Comparison of ENCODE assay signal across 8 cellular contexts in the genomic region with DNA sequence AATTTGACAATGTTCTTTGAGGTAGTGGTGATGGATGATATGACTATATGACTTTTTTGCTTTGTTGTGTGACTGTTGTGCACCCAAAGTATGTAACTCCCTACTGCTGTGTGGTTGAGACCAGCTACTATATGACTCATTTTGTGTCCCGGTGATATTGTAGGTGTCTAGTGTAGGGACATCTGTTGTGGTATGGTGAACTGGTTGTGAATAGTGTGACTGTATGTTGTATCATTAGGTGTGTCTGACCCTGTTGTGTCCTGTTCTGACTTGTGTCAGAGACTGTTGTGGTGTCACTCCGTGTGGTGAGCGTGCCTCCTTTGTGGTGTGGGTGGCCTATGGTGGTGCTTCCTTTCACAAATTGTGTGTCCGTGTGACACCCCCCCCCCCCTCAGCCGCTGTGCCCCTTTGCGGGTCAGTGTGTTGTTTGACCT. TPM values are rescaled to one million over a fixed set of nuclear protein-coding genes. Genes with fewer than 3 reads are reported as not detected.
DNase-seq lines count a peak whose midpoint lies in the region; ATAC-seq and TF ChIP-seq lines count a peak whose summit lies in the region.

No MANE protein-coding gene starts in this region.

- no peaks in the 10 kb centered on the region for H3K9me3 ChIP-seq in iPS-20b (ENCODE audit: insufficient read depth, low read depth, low read length)

- no peak overlapping the region for H3K27ac ChIP-seq in iPS-20b (ENCODE audit: low read length)

- H3K4me1 ChIP-seq in iPS-20b (ENCODE audit: insufficient read depth, low read length): peaks cover 48% of the 10 kb centered on the region

- H3K4me1 Mint-ChIP-seq in activated T-helper 17 cell treated with anti-CD3 and anti-CD28 coated beads, Interleukin-2, amount 50 U/mL, for 72 hours: peaks cover 33% of the 10 kb centered on the region
- peaks cover 57% of the 10 kb centered on the region for H3K4me1 Mint-ChIP-seq in stimulated activated effector memory CD8-positive, alpha-beta T cell treated with anti-CD3 and anti-CD28 coated beads, Interleukin-12 subunit alpha, Interleukin-12 subunit beta, amount 100 ng/mL, for 72 hours

- peaks cover 24% of the 10 kb centered on the region for H3K36me3 Mint-ChIP-seq in activated T-helper 17 cell treated with anti-CD3 and anti-CD28 coated beads, Interleukin-2, amount 50 U/mL, for 72 hours (ENCODE audit: low read depth)
- peaks cover 49% of the 10 kb centered on the region for H3K36me3 Mint-ChIP-seq in stimulated activated effector memory CD8-positive, alpha-beta T cell treated with anti-CD3 and anti-CD28 coated beads, Interleukin-12 subunit alpha, Interleukin-12 subunit beta, amount 100 ng/mL, for 72 hours

- peak overlapping the region; percentile 48 for H3K4me3 Mint-ChIP-seq in activated T-helper 17 cell treated with anti-CD3 and anti-CD28 coated beads, Interleukin-2, amount 50 U/mL, for 72 hours
- peak overlapping the region; percentile 69 for H3K4me3 Mint-ChIP-seq in stimulated activated effector memory CD8-positive, alpha-beta T cell treated with anti-CD3 and anti-CD28 coated beads, Interleukin-12 subunit alpha, Interleukin-12 subunit beta, amount 100 ng/mL, for 72 hours

- ATAC-seq in HG03159 (IDR thresholded peaks at IDR 0.05; ENCODE audit: unreplicated experiment) (peak; percentile 19), GM19467 (IDR thresholded peaks at IDR 0.05; ENCODE audit: unreplicated experiment) (no peak)
- ATAC-seq in activated T-helper 17 cell treated with anti-CD3 and anti-CD28 coated beads, Interleukin-2, amount 50 U/mL, for 72 hours (replicated peaks): peak; percentile 87
- ATAC-seq in stimulated activated effector memory CD8-positive, alpha-beta T cell treated with anti-CD3 and anti-CD28 coated beads, Interleukin-12 subunit alpha, Interleukin-12 subunit beta, amount 100 ng/mL, for 72 hours: peak; percentile 88

- peak overlapping the region; percentile 94 for H3K27ac Mint-ChIP-seq in activated T-helper 17 cell treated with anti-CD3 and anti-CD28 coated beads, Interleukin-2, amount 50 U/mL, for 72 hours
- H3K27ac Mint-ChIP-seq in stimulated activated effector memory CD8-positive, alpha-beta T cell treated with anti-CD3 and anti-CD28 coated beads, Interleukin-12 subunit alpha, Interleukin-12 subunit beta, amount 100 ng/mL, for 72 hours: peak overlapping the region; percentile 96

- peak overlapping the region; percentile 40; the same call in 1 of the 2 replicates for H3K9ac ChIP-seq in iPS-20b (ENCODE audit: low read depth, low read length)

- H3K27me3 ChIP-seq in iPS-20b (ENCODE audit: insufficient read depth, low read length): peaks cover 3% of the 10 kb centered on the region; the same call in 1 of the 2 replicates

- DNase-seq in GM10248 (ENCODE audit: extremely low spot score): peak; percentile 48
- DNase-seq in stimulated activated effector memory CD8-positive, alpha-beta T cell treated with anti-CD3 and anti-CD28 coated beads, Interleukin-12 subunit alpha, Interleukin-12 subunit beta, amount 100 ng/mL, for 72 hours (ENCODE audit: low spot score in 2 of 2): peak in 1 of 2 donors; percentile 76
- no peak for DNase-seq in NCI-H1436 treated with DMSO at 0.1 percent for 48 hours (lab: John Stamatoyannopoulos, UW)
- no peak for DNase-seq in NCI-H2081 (lab: John Stamatoyannopoulos, UW)

- no peaks in the 10 kb centered on the region for H3K9me3 Mint-ChIP-seq in activated T-helper 17 cell treated with anti-CD3 and anti-CD28 coated beads, Interleukin-2, amount 50 U/mL, for 72 hours
- H3K9me3 Mint-ChIP-seq in stimulated activated effector memory CD8-positive, alpha-beta T cell treated with anti-CD3 and anti-CD28 coated beads, Interleukin-12 subunit alpha, Interleukin-12 subunit beta, amount 100 ng/mL, for 72 hours: no peaks in the 10 kb centered on the region

- H3K27me3 Mint-ChIP-seq in activated T-helper 17 cell treated with anti-CD3 and anti-CD28 coated beads, Interleukin-2, amount 50 U/mL, for 72 hours: no peaks in the 10 kb centered on the region

- CTCF ChIA-PET in GM10248 (lab: Yijun Ruan, JAX): interaction anchor here (1.0 to 18.6 kb wide), 14 partner anchors 12 to 332 kb away, joined by 3 to 439 read pairs (median 10); partner anchors contain the start of genes CXXC5 and UBE2D2

- H3K36me3 ChIP-seq in iPS-20b (ENCODE audit: insufficient read depth, low read depth, low read length): peaks cover under 1% of the 10 kb centered on the region; the same call in 1 of the 2 replicates

- H3K4me3 ChIP-seq in iPS-20b (ENCODE audit: low read length): peak overlapping the region; percentile 59

- POLR2A ChIA-PET in GM10248 (lab: Yijun Ruan, JAX): interaction anchor here (0.9 to 4.2 kb wide), 6 partner anchors 12 to 74 kb away, joined by 3 to 31 read pairs (median 8); partner anchors contain the start of gene CXXC5

- no peak for TF ChIP-seq CTCF in GM10248 (IDR thresholded peaks at IDR 0.05; ENCODE audit: control extremely low read depth, extremely low read depth, low read depth, missing control alignments)

RNA-seq across cellular contexts. Expression of gene CXXC5, which starts 11.2 kb away (rescaled TPM):
- total RNA-seq in activated T-helper 17 cell treated with anti-CD3 and anti-CD28 coated beads, Interleukin-2, amount 50 U/mL, for 72 hours: 1 to 10 TPM in 1 of 2 donors, under 1 TPM in 1; 0.89 to 2.7 TPM
